ENCODE assay signal across 20 cellular contexts in genomic region chr5:116771466-116772151, GRCh38.
DNase-seq lines count a peak whose midpoint lies in the region; ATAC-seq and TF ChIP-seq lines count a peak whose summit lies in the region.
"Had no signal": no experiment of that assay in that cellular context is flagged by ENCODE, and none has a peak within 500 bp of the region (broad histone marks: within the 10 kb centered on the region; RNA-seq: fewer than 3 reads in every experiment).

No MANE protein-coding gene starts in this region.

- H3K27ac ChIP-seq in right atrium auricular region (no peak overlapping the region), mesendoderm (ENCODE audit: low read depth, low read length) (no peak overlapping the region), aorta (ENCODE audit: low read depth in 1 of 2, low read length in 2 of 2) (no peak overlapping the region), MM.1S (ENCODE audit: low read length) (no peak overlapping the region), transverse colon (no peak overlapping the region)
- H3K27ac ChIP-seq: 22Rv1, neutrophil, thoracic aorta had no signal

- H2BK15ac ChIP-seq in mesendoderm (replicated peaks; ENCODE audit: low read depth): peak overlapping the region; percentile 92

- H3K79me1 ChIP-seq in mesendoderm (ENCODE audit: low read length): no peaks in the 10 kb centered on the region

- H3K56ac ChIP-seq in mesendoderm (ENCODE audit: low read length): peak overlapping the region; percentile 74

- peaks cover 0 to 6% of the 10 kb centered on the region in 2 donors for H3K4me1 ChIP-seq in right atrium auricular region
- peaks cover 19% of the 10 kb centered on the region for H3K4me1 ChIP-seq in mesendoderm (ENCODE audit: control insufficient read depth, low read depth, low read length)
- no peaks in the 10 kb centered on the region for H3K4me1 ChIP-seq in aorta (ENCODE audit: control insufficient read depth in 1 of 2, insufficient read depth in 2 of 2, low read length in 2 of 2)
- no peaks in the 10 kb centered on the region for H3K4me1 ChIP-seq in MM.1S (ENCODE audit: low read length)
- no peaks in the 10 kb centered on the region for H3K4me1 ChIP-seq in transverse colon

- intact Hi-C loops in Right ventricle myocardium inferior (cut with DNase I): no loop called here
- intact Hi-C loops in aorta (cut with DNase I): no loop called here
- intact Hi-C loops in transverse colon (cut with DNase I; ENCODE audit: low total_unique reads): no loop called here

- in situ Hi-C loops in transverse colon (cut with MboI; ENCODE audit: low pct_ligation_motif_present in 1 of 4, low pct_unique_long_range_greater_than_20kb in 1 of 4, low sequenced_read_pairs in 3 of 4): no loop called here

- no peak overlapping the region for H3K4me2 ChIP-seq in mesendoderm (ENCODE audit: low read length)
- H3K4me2 ChIP-seq in MM.1S (ENCODE audit: low read depth, low read length): no peak overlapping the region

- peak overlapping the region; percentile 5 for H2BK120ac ChIP-seq in mesendoderm (ENCODE audit: low read depth, low read length)

- H3F3A ChIP-seq in MM.1S (ENCODE audit: insufficient read depth, low read length): no peaks in the 10 kb centered on the region

- H3K9me3 ChIP-seq in right atrium auricular region (no peaks in the 10 kb centered on the region), aorta (ENCODE audit: control insufficient read depth, low read length) (no peaks in the 10 kb centered on the region), MM.1S (replicated peaks; ENCODE audit: insufficient read depth, low read length) (no peaks in the 10 kb centered on the region), transverse colon (no peaks in the 10 kb centered on the region)
- H3K9me3 ChIP-seq: neutrophil, thoracic aorta had no signal

- H4K5ac ChIP-seq in mesendoderm (ENCODE audit: low read length): no peak overlapping the region

- no peak for TF ChIP-seq POLR2A in transverse colon (IDR thresholded peaks at IDR 0.05)

- H3K79me2 ChIP-seq in mesendoderm (ENCODE audit: control insufficient read depth, insufficient read depth, low read length) (no peaks in the 10 kb centered on the region), MM.1S (ENCODE audit: low read length) (no peaks in the 10 kb centered on the region)

- H3K4me3 ChIP-seq in right atrium auricular region (no peak overlapping the region), mesendoderm (ENCODE audit: low read length) (no peak overlapping the region), aorta (ENCODE audit: low read length in 2 of 2) (no peak overlapping the region), MM.1S (ENCODE audit: low read length) (no peak overlapping the region), transverse colon (no peak overlapping the region)
- H3K4me3 ChIP-seq: thoracic aorta had no signal

- TF ChIP-seq CTCF in right atrium auricular region (IDR thresholded peaks at IDR 0.05) (no peak), MM.1S (IDR thresholded peaks at IDR 0.05; ENCODE audit: low read length) (no peak), transverse colon (IDR thresholded peaks at IDR 0.05) (no peak)

- ATAC-seq in Right ventricle myocardium inferior (peak; percentile 84), aorta (ENCODE audit: low FRiP score) (peak; percentile 42), GM21717 (IDR thresholded peaks at IDR 0.05; ENCODE audit: unreplicated experiment) (no peak)
- ATAC-seq: activated T-cell treated with anti-CD3 and anti-CD28 coated beads, Interleukin-2, amount 50 U/mL, for 72 hours had no signal

- peak overlapping the region; percentile 74 for H2BK5ac ChIP-seq in mesendoderm (ENCODE audit: low read length)

- DNase-seq in Right ventricle myocardium inferior (ENCODE audit: missing footprints) (no peak), right atrium auricular region (ENCODE audit: low spot score) (no peak), fibroblast of gingiva (ENCODE audit: low read depth) (peak; percentile 26), mesendoderm (no peak), aorta (no peak), MM.1S (no peak), transverse colon (no peak)
- DNase-seq: activated CD4-positive, alpha-beta memory T cell treated with anti-CD3 and anti-CD28 coated beads for 36 hours; activated naive CD8-positive, alpha-beta T cell treated with anti-CD3 and anti-CD28 coated beads, Interleukin-2, amount 10 ng/mL, durations not matched to agents 7 days and 5 days; activated T-cell treated with anti-CD3 and anti-CD28 coated beads, Interleukin-2, amount 50 U/mL, for 72 hours; HFFc6; KBM-7; NCI-H1092; NCI-H2107; NCI-H526 treated with DMSO at 0.1 percent for 48 hours; stimulated activated CD4-positive, alpha-beta T cell treated with anti-CD3 and anti-CD28 coated beads, Interleukin-4, amount 100 ng/mL, for 4 hours had no signal

- H2AK5ac ChIP-seq in mesendoderm (ENCODE audit: low read length): peak overlapping the region; percentile 41

- H3K18ac ChIP-seq in mesendoderm (ENCODE audit: low read length): peak overlapping the region; percentile 33

- no peak overlapping the region for H2AFZ ChIP-seq in MM.1S (ENCODE audit: low read length)

- H4K20me1 ChIP-seq in MM.1S (ENCODE audit: insufficient read depth, low read length): no peaks in the 10 kb centered on the region

- H3K9me2 ChIP-seq in MM.1S (replicated peaks; ENCODE audit: insufficient read depth, low read length): no peaks in the 10 kb centered on the region

- peak overlapping the region; percentile 18 for H3K9ac ChIP-seq in mesendoderm (ENCODE audit: low read length)
- no peak overlapping the region for H3K9ac ChIP-seq in MM.1S (ENCODE audit: low read length)

- peak overlapping the region; percentile 66 for H3K23ac ChIP-seq in mesendoderm (ENCODE audit: low read length)

- TF ChIP-seq EP300 in transverse colon (IDR thresholded peaks at IDR 0.05; ENCODE audit: low read depth): no peak

- H3K27me3 ChIP-seq in right atrium auricular region: no peaks in the 10 kb centered on the region
- no peaks in the 10 kb centered on the region for H3K27me3 ChIP-seq in mesendoderm (ENCODE audit: insufficient read depth, low read length, poor library complexity)
- no peaks in the 10 kb centered on the region for H3K27me3 ChIP-seq in aorta (ENCODE audit: control insufficient read depth in 1 of 2, insufficient read depth in 2 of 2, low read length in 1 of 2)
- no peaks in the 10 kb centered on the region for H3K27me3 ChIP-seq in MM.1S (replicated peaks; ENCODE audit: insufficient read depth, low read length)
- no peaks in the 10 kb centered on the region for H3K27me3 ChIP-seq in transverse colon
- H3K27me3 ChIP-seq: neutrophil had no signal

- no peaks in the 10 kb centered on the region for H3K36me3 ChIP-seq in right atrium auricular region
- H3K36me3 ChIP-seq in mesendoderm (ENCODE audit: control insufficient read depth, insufficient read depth, low read length): no peaks in the 10 kb centered on the region
- H3K36me3 ChIP-seq in aorta (ENCODE audit: control insufficient read depth in 1 of 2, insufficient read depth in 2 of 2, low read length in 1 of 2): no peaks in the 10 kb centered on the region
- H3K36me3 ChIP-seq in MM.1S (replicated peaks; ENCODE audit: insufficient read depth, low read length): no peaks in the 10 kb centered on the region
- H3K36me3 ChIP-seq in transverse colon: no peaks in the 10 kb centered on the region
- H3K36me3 ChIP-seq: neutrophil, thoracic aorta had no signal

- H3K4ac ChIP-seq in mesendoderm (ENCODE audit: low read depth, low read length): no peak overlapping the region

- H4K8ac ChIP-seq in mesendoderm (ENCODE audit: low read depth, low read length): no peak overlapping the region

- no CpG with 5 or more reads among the region's 9 CpGs for WGBS in mesendoderm (ENCODE audit: extremely low coverage, insufficient coverage, low lambda C conversion rate)
- WGBS in aorta, 2 donors: 72 to 79% methylated on average over 9 of the region's 9 CpGs
- 67 to 86% methylated on average over 9 of the region's 9 CpGs for WGBS in transverse colon (ENCODE audit: low coverage in 1 of 2), 2 donors
